In genomic region chr10:132248455-132249231, GRCh38 we compare ENCODE assay signal across 8 cellular contexts. TPM values are rescaled to one million over a fixed set of nuclear protein-coding genes. Genes with fewer than 3 reads are reported as not detected.
DNase-seq lines count a peak whose midpoint lies in the region; ATAC-seq and TF ChIP-seq lines count a peak whose summit lies in the region.

No MANE protein-coding gene starts in this region.

- H3K4me3 ChIP-seq in vagina = no peak overlapping the region

- H3K9me3 ChIP-seq in vagina = no peaks in the 10 kb centered on the region

- TF ChIP-seq CTCF in RWPE1 (conservative IDR thresholded peaks at IDR 0.05; ENCODE audit: low read depth) (no peak), vagina (IDR thresholded peaks at IDR 0.05) (no peak)

- H3K4me1 Mint-ChIP-seq in activated naive CD8-positive, alpha-beta T cell treated with anti-CD3 and anti-CD28 coated beads, Interleukin-2, amount 50 U/mL, for 24 hours = no peaks in the 10 kb centered on the region

- no peak for TF ChIP-seq POLR2A in vagina (IDR thresholded peaks at IDR 0.05)

- H3K4me1 ChIP-seq in vagina = no peaks in the 10 kb centered on the region

- POLR2A ChIA-PET in RWPE1 (lab: Yijun Ruan, JAX; ENCODE audit: low non-redundant PET) = no interaction called here

- H3K27me3 ChIP-seq in vagina = no peaks in the 10 kb centered on the region

- CTCF ChIA-PET in RWPE1 (lab: Yijun Ruan, JAX) = interaction anchor here (1.6 kb wide), 1 partner anchor 112 kb away, joined by 4 read pairs; no protein-coding TSS in a partner anchor

- no peak overlapping the region for H3K27ac Mint-ChIP-seq in activated naive CD8-positive, alpha-beta T cell treated with anti-CD3 and anti-CD28 coated beads, Interleukin-2, amount 50 U/mL, for 24 hours

- H3K27ac ChIP-seq in RWPE1 = no peak overlapping the region
- H3K27ac ChIP-seq in vagina = no peak overlapping the region

- H3K4me3 Mint-ChIP-seq in activated naive CD8-positive, alpha-beta T cell treated with anti-CD3 and anti-CD28 coated beads, Interleukin-2, amount 50 U/mL, for 24 hours = no peak overlapping the region

- no peaks in the 10 kb centered on the region for H3K27me3 Mint-ChIP-seq in activated naive CD8-positive, alpha-beta T cell treated with anti-CD3 and anti-CD28 coated beads, Interleukin-2, amount 50 U/mL, for 24 hours

- DNase-seq in NCI-H2081 (lab: John Stamatoyannopoulos, UW) (peak; percentile 2 to 23), NCI-H2081 treated with DMSO at 0.1 percent for 48 hours (lab: John Stamatoyannopoulos, UW) (no peak), RWPE1 (ENCODE audit: low spot score) (peak; percentile 94), left lobe of liver (ENCODE audit: low spot score) (no peak), OCI-M2 (lab: John Stamatoyannopoulos, UW; ENCODE audit: unreplicated experiment) (no peak), vagina (ENCODE audit: extremely low spot score in 2 of 2) (no peak)
- DNase-seq in activated naive CD8-positive, alpha-beta T cell treated with anti-CD3 and anti-CD28 coated beads, Interleukin-2, amount 50 U/mL, for 24 hours = peak; percentile 43
- DNase-seq in stimulated activated CD8-positive, alpha-beta memory T cell treated with anti-CD3 and anti-CD28 coated beads, Interleukin-15, amount 100 ng/mL, for 1 hour (ENCODE audit: low read depth) = peak; percentile 55

- no peak for ATAC-seq in activated naive CD8-positive, alpha-beta T cell treated with anti-CD3 and anti-CD28 coated beads, Interleukin-2, amount 50 U/mL, for 24 hours
- peak; percentile 59 for ATAC-seq in left lobe of liver

- no peaks in the 10 kb centered on the region for H3K9me3 Mint-ChIP-seq in activated naive CD8-positive, alpha-beta T cell treated with anti-CD3 and anti-CD28 coated beads, Interleukin-2, amount 50 U/mL, for 24 hours

- H3K36me3 Mint-ChIP-seq in activated naive CD8-positive, alpha-beta T cell treated with anti-CD3 and anti-CD28 coated beads, Interleukin-2, amount 50 U/mL, for 24 hours (ENCODE audit: low read depth) = no peaks in the 10 kb centered on the region

- no peaks in the 10 kb centered on the region for H3K36me3 ChIP-seq in vagina

- intact Hi-C loops in vagina (cut with DNase I) = no loop called here

RNA-seq across cellular contexts. Expression of gene STK32C, which starts 59.1 kb away (rescaled TPM):
- total RNA-seq in left lobe of liver = 3.3 TPM
- 4.7 TPM for total RNA-seq in vagina

Comparison
In these comparisons a context has a peak if more than half of its experiments do, and no peak if none do; other contexts are left out.
1. DNase-seq: peak in NCI-H2081 (2 of 2), RWPE1 (single experiment), activated naive CD8-positive, alpha-beta T cell treated with anti-CD3 and anti-CD28 coated beads, Interleukin-2, amount 50 U/mL, for 24 hours (single experiment) and stimulated activated CD8-positive, alpha-beta memory T cell treated with anti-CD3 and anti-CD28 coated beads, Interleukin-15, amount 100 ng/mL, for 1 hour (single experiment); none in NCI-H2081 treated with DMSO at 0.1 percent for 48 hours (single experiment), left lobe of liver (single experiment), OCI-M2 (single experiment) and vagina (0 of 2).